In the genomic region with DNA sequence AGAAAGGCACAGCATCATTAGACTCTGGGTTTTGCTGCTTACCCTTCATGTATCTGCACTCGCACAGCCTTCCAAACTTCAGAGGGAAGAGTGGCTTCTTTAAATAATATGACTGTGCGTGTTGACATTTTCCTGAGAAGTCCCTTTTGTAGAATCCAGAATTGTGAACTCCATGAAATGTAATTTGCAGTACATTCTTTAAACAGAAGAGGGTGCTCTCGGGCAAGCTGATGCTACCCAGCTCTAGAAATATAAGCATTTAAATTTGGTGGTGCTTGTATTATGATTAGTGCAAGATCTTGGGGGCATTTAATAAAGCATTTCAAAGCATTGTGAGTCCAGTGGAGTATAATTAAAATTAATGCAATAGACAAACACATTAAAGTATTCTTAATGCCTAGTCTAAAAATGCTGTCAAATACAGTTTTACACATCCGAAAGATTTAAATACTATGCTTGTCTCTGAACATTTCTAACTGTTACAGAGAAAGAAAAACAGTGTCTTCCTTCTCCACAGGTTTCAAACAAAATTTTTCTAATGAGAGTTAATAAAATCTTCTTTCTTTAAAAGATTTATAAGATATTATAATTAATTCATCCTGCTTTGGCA, we compare ENCODE assay signal across 8 cellular contexts. TPM values are rescaled to one million over a fixed set of nuclear protein-coding genes. Genes with fewer than 3 reads are reported as not detected.
DNase-seq lines count a peak whose midpoint lies in the region; ATAC-seq and TF ChIP-seq lines count a peak whose summit lies in the region.

No MANE protein-coding gene starts in this region.

- H3K4me3 ChIP-seq in adipocyte (ENCODE audit: low read length) (no peak overlapping the region), upper lobe of right lung (no peak overlapping the region)

- H3K4me1 ChIP-seq in adipocyte (ENCODE audit: control insufficient read depth, insufficient read depth, low read length), result peaks cover 16% of the 10 kb centered on the region
- no peaks in the 10 kb centered on the region for H3K4me1 ChIP-seq in upper lobe of right lung

- peak; percentile 74 for TF ChIP-seq CTCF in upper lobe of right lung (IDR thresholded peaks at IDR 0.05)

- H3K36me3 ChIP-seq in adipocyte (ENCODE audit: control insufficient read depth, insufficient read depth, low read length, severe bottlenecking), result peaks cover 46% of the 10 kb centered on the region
- H3K36me3 ChIP-seq in upper lobe of right lung, result peaks cover 24% of the 10 kb centered on the region

- no peak overlapping the region for H3K27ac ChIP-seq in upper lobe of right lung

- DNase-seq in AML-193 (lab: John Stamatoyannopoulos, UW), result peak; percentile 41 to 53
- peak; percentile 16 for DNase-seq in NCI-H2029 (lab: John Stamatoyannopoulos, UW)
- peak; percentile 78 for DNase-seq in adipocyte (ENCODE audit: low read depth)
- peak; percentile 91 for DNase-seq in inferior parietal cortex (ENCODE audit: extremely low spot score)
- no peak for DNase-seq in upper lobe of right lung
- no peak for DNase-seq in T-helper 9 cell

- H3K9ac ChIP-seq in adipocyte (ENCODE audit: low read length), result peak overlapping the region; percentile 70

- ATAC-seq in GM18508 (IDR thresholded peaks at IDR 0.05; ENCODE audit: insufficient read depth, unreplicated experiment) (peak; percentile 53), upper lobe of right lung (peak; percentile 71), HG03108 (IDR thresholded peaks at IDR 0.05; ENCODE audit: unreplicated experiment) (no peak)

- H3K27me3 ChIP-seq in adipocyte (replicated peaks; ENCODE audit: control insufficient read depth, insufficient read depth, low read length) (no peaks in the 10 kb centered on the region), upper lobe of right lung (no peaks in the 10 kb centered on the region)

- H3K9me3 ChIP-seq in adipocyte (ENCODE audit: control insufficient read depth, low read length) (no peaks in the 10 kb centered on the region), upper lobe of right lung (no peaks in the 10 kb centered on the region)

- intact Hi-C loops in upper lobe of right lung (cut with DNase I), result no loop called here

RNA-seq across cellular contexts. Expression of gene GTF2A1L, which starts 17.3 kb away (rescaled TPM):
- not detected for total RNA-seq in upper lobe of right lung

Comparison
In these comparisons a context has a peak if more than half of its experiments do, and no peak if none do; other contexts are left out.
1. DNase-seq: peak in AML-193 (2 of 2), NCI-H2029 (single experiment), adipocyte (single experiment) and inferior parietal cortex (single experiment); none in upper lobe of right lung (single experiment) and T-helper 9 cell (single experiment).